In genomic region chr10:6052247-6053221, GRCh38 we compare ENCODE assay signal across 9 cellular contexts. TPM values are rescaled to one million over a fixed set of nuclear protein-coding genes. Genes with fewer than 3 reads are reported as not detected.
A peak's percentile ranks its signal among the peaks of the same experiment; 100 is the strongest.
DNase-seq lines count a peak whose midpoint lies in the region; ATAC-seq and TF ChIP-seq lines count a peak whose summit lies in the region.
"Had no signal": no experiment of that assay in that cellular context is flagged by ENCODE, and none has a peak within 500 bp of the region (broad histone marks: within the 10 kb centered on the region; RNA-seq: fewer than 3 reads in every experiment).

No MANE protein-coding gene starts in this region.

- no peak overlapping the region for H3K27ac Mint-ChIP-seq in osteocyte (ENCODE audit: unreplicated experiment)
- H3K27ac Mint-ChIP-seq: dendritic cell treated with granulocyte-macrophage colony-stimulating factor and Interleukin-4, amounts not matched to agents 40 ng/mL and 50 ng/mL, for 4 days had no signal

- TF ChIP-seq CTCF in Loucy (conservative IDR thresholded peaks at IDR 0.05; ENCODE audit: low read length) = no peak
- no peak for TF ChIP-seq CTCF in osteocyte (IDR thresholded peaks at IDR 0.05)

- H3K27me3 ChIP-seq in Loucy (ENCODE audit: insufficient read depth, low read length, poor library complexity, severe bottlenecking) = peaks cover 15% of the 10 kb centered on the region

- no peaks in the 10 kb centered on the region for H3K79me2 ChIP-seq in Loucy (ENCODE audit: insufficient read depth, low read length)

- H3K4me1 ChIP-seq in Loucy (ENCODE audit: insufficient read depth, low read length, poor library complexity, severe bottlenecking) = peaks cover 23% of the 10 kb centered on the region

- H3K4me3 ChIP-seq in Loucy (ENCODE audit: low read length, poor library complexity, severe bottlenecking) = peak overlapping the region; percentile 38

- no peaks in the 10 kb centered on the region for H4K20me1 ChIP-seq in Loucy (ENCODE audit: insufficient read depth, low read length, poor library complexity, severe bottlenecking)

- H2AFZ ChIP-seq in Loucy (ENCODE audit: low read length) = no peak overlapping the region

- DNase-seq in activated T-helper 1 cell treated with anti-CD3 and anti-CD28 coated beads, Interleukin-2, amount 50 U/mL, for 16 hours (ENCODE audit: low read depth in 1 of 2, low spot score in 1 of 2) = peak; percentile 41 to 76
- DNase-seq in osteocyte (ENCODE audit: extremely low spot score, unreplicated experiment) (peak; percentile 59), NCI-H146 (lab: John Stamatoyannopoulos, UW) (no peak), MV-4-11 (lab: John Stamatoyannopoulos, UW) (no peak), H4 (ENCODE audit: low spot score) (no peak)

- peaks cover 41% of the 10 kb centered on the region for H3K27me3 Mint-ChIP-seq in osteocyte (ENCODE audit: unreplicated experiment)

- H3K9me3 ChIP-seq in Loucy (ENCODE audit: insufficient read depth, low read depth, low read length) = no peaks in the 10 kb centered on the region

- ATAC-seq in GM18861 (IDR thresholded peaks at IDR 0.05; ENCODE audit: unreplicated experiment) (peak; percentile 20), HG02938 (IDR thresholded peaks at IDR 0.05; ENCODE audit: unreplicated experiment) (no peak)

- no peaks in the 10 kb centered on the region for H3K36me3 Mint-ChIP-seq in osteocyte (ENCODE audit: unreplicated experiment)

- H3K9me2 ChIP-seq in Loucy (replicated peaks; ENCODE audit: low read depth, low read length) = no peaks in the 10 kb centered on the region

- H3K9ac ChIP-seq in Loucy (ENCODE audit: low read depth, low read length, poor library complexity, severe bottlenecking) = no peak overlapping the region

- no peaks in the 10 kb centered on the region for H3F3A ChIP-seq in Loucy (ENCODE audit: low read depth)

- no peaks in the 10 kb centered on the region for H3K36me3 ChIP-seq in Loucy (ENCODE audit: insufficient read depth, low read length)

- H3K4me1 Mint-ChIP-seq in osteocyte (ENCODE audit: unreplicated experiment) = no peaks in the 10 kb centered on the region

- no peak overlapping the region for H3K4me3 Mint-ChIP-seq in osteocyte (ENCODE audit: unreplicated experiment)
- H3K4me3 Mint-ChIP-seq: dendritic cell treated with granulocyte-macrophage colony-stimulating factor and Interleukin-4, amounts not matched to agents 40 ng/mL and 50 ng/mL, for 4 days had no signal

- no peaks in the 10 kb centered on the region for H3K9me3 Mint-ChIP-seq in osteocyte (ENCODE audit: unreplicated experiment)
- H3K9me3 Mint-ChIP-seq: dendritic cell treated with granulocyte-macrophage colony-stimulating factor and Interleukin-4, amounts not matched to agents 40 ng/mL and 50 ng/mL, for 4 days had no signal

- peak overlapping the region; percentile 53 for H3K4me2 ChIP-seq in Loucy (ENCODE audit: low read depth, low read length, poor library complexity, severe bottlenecking)

RNA-seq across cellular contexts. Expression of gene IL2RA, which starts 9.6 kb away (rescaled TPM):
- not detected in 2 replicates for total RNA-seq in osteocyte
- total RNA-seq in H4 (2014; rRNA removed; shearing (Covaris generic)) = not detected in 2 replicates

RNA-seq across cellular contexts. Expression of gene RBM17, which starts 36.3 kb away (rescaled TPM):
- total RNA-seq in osteocyte = 73.4 and 80.1 TPM in 2 replicates
- 9.2 and 18.5 TPM in 2 replicates for total RNA-seq in H4 (2014; rRNA removed; shearing (Covaris generic))

Comparison
In these comparisons a context has a peak if more than half of its experiments do, and no peak if none do; other contexts are left out.
1. DNase-seq: peak in activated T-helper 1 cell treated with anti-CD3 and anti-CD28 coated beads, Interleukin-2, amount 50 U/mL, for 16 hours (2 of 2) and osteocyte (single experiment); none in NCI-H146 (single experiment), MV-4-11 (single experiment) and H4 (single experiment).